Comparison of ENCODE assay signal across 8 cellular contexts in the genomic region with DNA sequence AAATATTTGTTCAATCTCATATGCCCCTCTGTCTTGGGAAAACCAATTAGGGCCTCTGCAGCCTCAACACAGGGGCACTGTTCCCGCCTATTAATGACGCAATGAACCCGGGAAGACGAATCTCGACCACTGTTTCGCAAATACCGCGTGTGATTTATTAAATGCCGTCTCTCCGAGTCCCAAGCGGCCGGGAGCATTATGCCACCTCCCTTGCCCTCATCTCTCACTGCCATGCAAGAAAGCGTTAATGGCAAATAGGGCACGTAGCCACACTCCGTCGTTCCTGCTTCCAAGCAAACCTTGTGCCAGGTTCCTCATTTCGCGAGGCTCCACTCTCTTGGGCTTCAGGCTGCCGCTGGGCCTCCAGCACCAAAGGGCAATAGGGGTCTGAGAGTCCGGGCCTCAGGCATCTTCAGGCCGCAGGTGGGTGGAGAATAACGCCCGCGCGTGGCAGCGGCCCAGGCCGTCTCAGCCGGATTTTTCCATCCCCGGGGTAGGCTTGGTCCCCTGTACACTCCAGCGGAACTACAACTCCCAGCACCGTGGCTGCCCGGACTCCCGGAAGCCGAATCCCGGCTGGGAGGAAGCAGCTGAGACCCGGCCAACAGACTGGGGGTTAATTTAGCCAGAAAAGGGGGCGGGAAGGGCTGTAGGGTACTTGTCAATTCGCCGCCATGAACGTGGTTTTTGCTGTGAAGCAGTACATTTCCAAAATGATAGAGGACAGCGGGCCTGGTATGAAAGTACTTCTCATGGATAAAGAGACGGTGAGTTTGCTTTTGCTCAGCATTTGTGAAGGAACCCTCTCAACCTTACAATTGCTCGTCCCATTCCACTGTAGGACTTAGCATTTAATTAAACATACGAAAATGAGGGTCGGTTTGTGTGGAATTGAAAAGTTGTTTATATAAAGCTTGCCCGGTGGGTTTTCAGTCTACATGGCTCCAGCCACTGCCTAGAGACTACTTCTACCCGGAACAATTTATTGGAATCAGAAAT. TPM values are rescaled to one million over a fixed set of nuclear protein-coding genes. Genes with fewer than 3 reads are reported as not detected.
DNase-seq lines count a peak whose midpoint lies in the region; ATAC-seq and TF ChIP-seq lines count a peak whose summit lies in the region.

A gene with protein sequence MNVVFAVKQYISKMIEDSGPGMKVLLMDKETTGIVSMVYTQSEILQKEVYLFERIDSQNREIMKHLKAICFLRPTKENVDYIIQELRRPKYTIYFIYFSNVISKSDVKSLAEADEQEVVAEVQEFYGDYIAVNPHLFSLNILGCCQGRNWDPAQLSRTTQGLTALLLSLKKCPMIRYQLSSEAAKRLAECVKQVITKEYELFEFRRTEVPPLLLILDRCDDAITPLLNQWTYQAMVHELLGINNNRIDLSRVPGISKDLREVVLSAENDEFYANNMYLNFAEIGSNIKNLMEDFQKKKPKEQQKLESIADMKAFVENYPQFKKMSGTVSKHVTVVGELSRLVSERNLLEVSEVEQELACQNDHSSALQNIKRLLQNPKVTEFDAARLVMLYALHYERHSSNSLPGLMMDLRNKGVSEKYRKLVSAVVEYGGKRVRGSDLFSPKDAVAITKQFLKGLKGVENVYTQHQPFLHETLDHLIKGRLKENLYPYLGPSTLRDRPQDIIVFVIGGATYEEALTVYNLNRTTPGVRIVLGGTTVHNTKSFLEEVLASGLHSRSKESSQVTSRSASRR (plus strand): TSS at position 593 of the 999 bp plus-strand sequence. CDS start 82 bp downstream, at position 675.

- H3K36me3 ChIP-seq in left lung, result peaks cover 0 to 12% of the 10 kb centered on the region in 2 donors

- no peaks in the 10 kb centered on the region for H3K27me3 ChIP-seq in left lung

- CTCF ChIA-PET in activated CD4-positive, alpha-beta T cell treated with anti-CD3 and anti-CD28 coated beads, Interleukin-2, amount 10 ng/mL, durations not matched to agents 7 days and 5 days (lab: Charles Lee), result interaction anchor here (0.6 to 3.3 kb wide), 7 partner anchors 94 to 1213 kb away, joined by 3 to 11 read pairs (median 3); a partner anchor contains a TSS

- peak within 1 kb of the TSS; percentile 64 to 70 for H3K4me3 ChIP-seq in left lung

- ATAC-seq in HG03442 (IDR thresholded peaks at IDR 0.05; ENCODE audit: unreplicated experiment) (peak; percentile 81), left lung (peak; percentile 99)

- peak within 1 kb of the TSS; percentile 88 to 98 for H3K27ac ChIP-seq in left lung

- intact Hi-C loops in left lung (cut with DNase I), result no loop called here

- TF ChIP-seq POLR2A in GM19193 (IDR thresholded peaks at IDR 0.05; ENCODE audit: extremely low read depth, insufficient read depth, insufficient read length), result peak; percentile 70

- no peak for TF ChIP-seq CTCF in left lung (IDR thresholded peaks at IDR 0.05)

- peaks cover 37% of the 10 kb centered on the region for H3K4me1 Mint-ChIP-seq in activated CD4-positive, alpha-beta T cell treated with anti-CD3 and anti-CD28 coated beads, Interleukin-2, amount 10 ng/mL, durations not matched to agents 7 days and 5 days

- peak within 1 kb of the TSS; percentile 95 for H3K27ac Mint-ChIP-seq in activated CD4-positive, alpha-beta T cell treated with anti-CD3 and anti-CD28 coated beads, Interleukin-2, amount 10 ng/mL, durations not matched to agents 7 days and 5 days

- peaks cover 12% of the 10 kb centered on the region for H3K36me3 Mint-ChIP-seq in activated CD4-positive, alpha-beta T cell treated with anti-CD3 and anti-CD28 coated beads, Interleukin-2, amount 10 ng/mL, durations not matched to agents 7 days and 5 days (ENCODE audit: low read depth)

- H3K4me3 Mint-ChIP-seq in activated CD4-positive, alpha-beta T cell treated with anti-CD3 and anti-CD28 coated beads, Interleukin-2, amount 10 ng/mL, durations not matched to agents 7 days and 5 days, result peak within 1 kb of the TSS; percentile 95

- no peaks in the 10 kb centered on the region for H3K9me3 ChIP-seq in left lung

- H3K4me1 ChIP-seq in left lung, result peaks cover 0 to 36% of the 10 kb centered on the region in 2 donors

- H3K27me3 Mint-ChIP-seq in activated CD4-positive, alpha-beta T cell treated with anti-CD3 and anti-CD28 coated beads, Interleukin-2, amount 10 ng/mL, durations not matched to agents 7 days and 5 days, result no peaks in the 10 kb centered on the region

- POLR2A ChIA-PET in activated CD4-positive, alpha-beta T cell treated with anti-CD3 and anti-CD28 coated beads, Interleukin-2, amount 10 ng/mL, durations not matched to agents 7 days and 5 days (lab: Charles Lee), result no interaction called here

- H3K9me3 Mint-ChIP-seq in activated CD4-positive, alpha-beta T cell treated with anti-CD3 and anti-CD28 coated beads, Interleukin-2, amount 10 ng/mL, durations not matched to agents 7 days and 5 days, result no peaks in the 10 kb centered on the region

- peak; percentile 76 to 77 for DNase-seq in AML-193 (lab: John Stamatoyannopoulos, UW)
- DNase-seq in NCI-H526 (lab: John Stamatoyannopoulos, UW), result peak; percentile 97 to 100
- peak; percentile 88 for DNase-seq in activated CD4-positive, alpha-beta T cell treated with anti-CD3 and anti-CD28 coated beads, Interleukin-2, amount 10 ng/mL, durations not matched to agents 7 days and 5 days
- DNase-seq in dedifferentiated amniotic fluid mesenchymal stem cell (ENCODE audit: extremely low spot score), result peak; percentile 89
- peak; percentile 93 to 94 for DNase-seq in left lung
- peak; percentile 78 to 81 for DNase-seq in stimulated activated CD4-positive, alpha-beta T cell treated with anti-CD3 and anti-CD28 coated beads, Interleukin-2, amount 100 ng/mL, for 48 hours

RNA-seq across cellular contexts. Expression of the gene that starts here (rescaled TPM):
- total RNA-seq in activated CD4-positive, alpha-beta T cell treated with anti-CD3 and anti-CD28 coated beads, Interleukin-2, amount 10 ng/mL, durations not matched to agents 7 days and 5 days, result 10 to 100 TPM; 34.1 to 38.1 TPM
- total RNA-seq in left lung, result 10 to 100 TPM; 36.7 to 41.7 TPM

Comparison
In these comparisons a context has a peak if more than half of its experiments do, and no peak if none do; other contexts are left out.
1. Peak in every context shown above with its lines: DNase-seq, ATAC-seq, H3K4me3 ChIP-seq and H3K27ac ChIP-seq.